In genomic region chr6:155818698-155819097, GRCh38 we compare ENCODE assay signal across 19 cellular contexts.
"Had no signal": no experiment of that assay in that cellular context is flagged by ENCODE, and none has a peak within 500 bp of the region (broad histone marks: within the 10 kb centered on the region; RNA-seq: fewer than 3 reads in every experiment).

No MANE protein-coding gene starts in this region.

- H3K27ac Mint-ChIP-seq: immature natural killer cell had no signal

- H3K36me3 Mint-ChIP-seq: immature natural killer cell had no signal

- H3K79me2 ChIP-seq: hepatocyte had no signal

- H3K27me3 ChIP-seq: esophagus muscularis mucosa, foreskin keratinocyte, gastroesophageal sphincter, heart left ventricle, hepatocyte, left lung had no signal

- H3K36me3 ChIP-seq: esophagus muscularis mucosa, gastroesophageal sphincter, heart left ventricle, left lung, lower lobe of right lung had no signal

- H3K4me2 ChIP-seq: hepatocyte had no signal

- H3K4me1 Mint-ChIP-seq: immature natural killer cell had no signal

- H3K4me3 ChIP-seq: coronary artery, dorsolateral prefrontal cortex, esophagus muscularis mucosa, gastroesophageal sphincter, heart left ventricle, hepatocyte, left lung, lower lobe of right lung had no signal

- DNase-seq: dermis blood vessel endothelial cell; dorsolateral prefrontal cortex; effector CD4-positive, alpha-beta T cell; effector memory CD4-positive, alpha-beta T cell; foreskin keratinocyte; heart left ventricle; hypothalamus; immature natural killer cell; islet precursor cell; left cardiac atrium; left lung; left ventricle myocardium superior; lower lobe of right lung; mesendoderm; midbrain had no signal

- H3K27ac ChIP-seq: coronary artery, dorsolateral prefrontal cortex, esophagus muscularis mucosa, foreskin keratinocyte, gastroesophageal sphincter, heart left ventricle, hepatocyte, left lung, lower lobe of right lung had no signal

- H3K9me3 ChIP-seq: esophagus muscularis mucosa, gastroesophageal sphincter, lower lobe of right lung had no signal

- H2AFZ ChIP-seq: hepatocyte had no signal

- H3K4me3 Mint-ChIP-seq: immature natural killer cell had no signal

- H3K4me1 ChIP-seq: esophagus muscularis mucosa, foreskin keratinocyte, gastroesophageal sphincter, heart left ventricle, left lung, lower lobe of right lung had no signal
